In genomic region chr7:100088621-100089457, GRCh38 we compare ENCODE assay signal across 8 cellular contexts. TPM values are rescaled to one million over a fixed set of nuclear protein-coding genes. Genes with fewer than 3 reads are reported as not detected.
DNase-seq lines count a peak whose midpoint lies in the region; ATAC-seq and TF ChIP-seq lines count a peak whose summit lies in the region.

Gene COPS6, plus strand, starts transcription at chr7:100088969. Its CDS starts 22 bp downstream, at chr7:100088991.

- peaks cover 53% of the 10 kb centered on the region for H3K36me3 Mint-ChIP-seq in dendritic cell treated with granulocyte-macrophage colony-stimulating factor and Interleukin-4, amounts not matched to agents 40 ng/mL and 50 ng/mL, for 4 days (ENCODE audit: low read depth)

- peaks cover 0 to 32% of the 10 kb centered on the region in 2 donors for H3K4me1 ChIP-seq in left lung

- H3K4me3 ChIP-seq in left lung: peak within 1 kb of the TSS; percentile 88 to 90

- TF ChIP-seq CTCF in left lung (IDR thresholded peaks at IDR 0.05): no peak

- H3K27ac ChIP-seq in left lung: peak within 1 kb of the TSS; percentile 72 to 83

- peak within 1 kb of the TSS; percentile 93 for H3K4me3 Mint-ChIP-seq in dendritic cell treated with granulocyte-macrophage colony-stimulating factor and Interleukin-4, amounts not matched to agents 40 ng/mL and 50 ng/mL, for 4 days

- H3K27me3 ChIP-seq in left lung: no peaks in the 10 kb centered on the region

- peaks cover 34% of the 10 kb centered on the region for H3K4me1 Mint-ChIP-seq in dendritic cell treated with granulocyte-macrophage colony-stimulating factor and Interleukin-4, amounts not matched to agents 40 ng/mL and 50 ng/mL, for 4 days (ENCODE audit: low read depth)

- peaks cover 1% of the 10 kb centered on the region for H3K27me3 Mint-ChIP-seq in dendritic cell treated with granulocyte-macrophage colony-stimulating factor and Interleukin-4, amounts not matched to agents 40 ng/mL and 50 ng/mL, for 4 days

- ATAC-seq in HG02798 (IDR thresholded peaks at IDR 0.05; ENCODE audit: poor library complexity, unreplicated experiment): peak; percentile 75
- ATAC-seq in left lung: peak; percentile 93
- no peak for ATAC-seq in HG03439 (IDR thresholded peaks at IDR 0.05; ENCODE audit: unreplicated experiment)

- DNase-seq in ELF-1 (ENCODE audit: low read depth, low spot score) (peak; percentile 78), NCI-H446 treated with DMSO at 0.1 percent for 48 hours (lab: John Stamatoyannopoulos, UW) (peak; percentile 17), left lung (peak; percentile 81 to 98)
- peak; percentile 76 to 83 for DNase-seq in activated CD4-positive, alpha-beta T cell treated with anti-CD3 and anti-CD28 coated beads, Interleukin-2, amount 50 U/mL, for 24 hours (ENCODE audit: low read depth in 1 of 2, low spot score in 1 of 2)
- DNase-seq in stimulated activated CD4-positive, alpha-beta T cell treated with anti-CD3 and anti-CD28 coated beads, Interleukin-2, amount 100 ng/mL, for 4 hours (ENCODE audit: low read depth): peak; percentile 74

- no peaks in the 10 kb centered on the region for H3K9me3 ChIP-seq in left lung

- H3K27ac Mint-ChIP-seq in dendritic cell treated with granulocyte-macrophage colony-stimulating factor and Interleukin-4, amounts not matched to agents 40 ng/mL and 50 ng/mL, for 4 days: peak within 1 kb of the TSS; percentile 87

- intact Hi-C loops in dendritic cell treated with granulocyte-macrophage colony-stimulating factor and Interleukin-4, amounts not matched to agents 40 ng/mL and 50 ng/mL, for 4 days (cut with micrococcal nuclease): loop anchor here (10.0 kb wide), 2 partner anchors 74 to 534 kb away; partner anchors contain the start of genes FAM200A, ZKSCAN1 and ZNF655
- intact Hi-C loops in left lung (cut with DNase I): no loop called here

- no peaks in the 10 kb centered on the region for H3K9me3 Mint-ChIP-seq in dendritic cell treated with granulocyte-macrophage colony-stimulating factor and Interleukin-4, amounts not matched to agents 40 ng/mL and 50 ng/mL, for 4 days

- H3K36me3 ChIP-seq in left lung: peaks cover 0 to 36% of the 10 kb centered on the region in 2 donors

RNA-seq across cellular contexts. Expression of gene COPS6, which starts in this region (rescaled TPM):
- total RNA-seq in left lung: 10 to 100 TPM; 74.2 to 89.5 TPM

Comparison
In these comparisons a context has a peak if more than half of its experiments do, and no peak if none do; other contexts are left out.
1. DNase-seq: peak in every context shown above with its lines; median percentile 90 in left lung; 80 in activated CD4-positive, alpha-beta T cell treated with anti-CD3 and anti-CD28 coated beads, Interleukin-2, amount 50 U/mL, for 24 hours; 78 in ELF-1; 74 in stimulated activated CD4-positive, alpha-beta T cell treated with anti-CD3 and anti-CD28 coated beads, Interleukin-2, amount 100 ng/mL, for 4 hours; 17 in NCI-H446 treated with DMSO at 0.1 percent for 48 hours.